In genomic region chr9:95510610-95511231, GRCh38 we compare ENCODE assay signal across 8 cellular contexts. TPM values are rescaled to one million over a fixed set of nuclear protein-coding genes. Genes with fewer than 3 reads are reported as not detected.
A peak's percentile ranks its signal among the peaks of the same experiment; 100 is the strongest.
DNase-seq lines count a peak whose midpoint lies in the region; ATAC-seq and TF ChIP-seq lines count a peak whose summit lies in the region.

No MANE protein-coding gene starts in this region.

- H3K27ac ChIP-seq in OCI-LY7 (ENCODE audit: low read depth, low read length, poor library complexity, severe bottlenecking): peak overlapping the region; percentile 51
- peak overlapping the region; percentile 87 to 90 for H3K27ac ChIP-seq in mucosa of rectum (ENCODE audit: low read depth in 2 of 2, low read length in 2 of 2)

- DNase-seq in DMS 273 (lab: John Stamatoyannopoulos, UW; ENCODE audit: unreplicated experiment) (peak; percentile 98), HuH-7.5 (ENCODE audit: low spot score) (peak; percentile 87), OCI-LY7 (ENCODE audit: low spot score) (peak; percentile 91), erythroblast (lab: John Stamatoyannopoulos, UW) (peak; percentile 84 to 88)
- peak; percentile 86 to 92 for DNase-seq in activated T-cell treated with anti-CD3 and anti-CD28 coated beads, Interleukin-2, amount 50 U/mL, for 48 hours
- peak; percentile 53 to 68 for DNase-seq in stimulated activated CD8-positive, alpha-beta memory T cell treated with anti-CD3 and anti-CD28 coated beads, Interleukin-4, amount 100 ng/mL, for 4 hours (ENCODE audit: low read depth in 2 of 2, low spot score in 1 of 2)

- peaks cover 16% of the 10 kb centered on the region for H3K4me1 ChIP-seq in OCI-LY7 (ENCODE audit: insufficient read depth, low read length, poor library complexity, severe bottlenecking)
- peaks cover 14 to 17% of the 10 kb centered on the region in 2 donors for H3K4me1 ChIP-seq in mucosa of rectum (ENCODE audit: control insufficient read depth in 2 of 2, insufficient read depth in 2 of 2, low read length in 2 of 2)

- H3K36me3 ChIP-seq in OCI-LY7 (ENCODE audit: insufficient read depth, low read length) (no peaks in the 10 kb centered on the region), mucosa of rectum (ENCODE audit: control insufficient read depth in 2 of 2, insufficient read depth in 2 of 2, low read length in 2 of 2) (no peaks in the 10 kb centered on the region)

- intact Hi-C loops in OCI-LY7 (cut with micrococcal nuclease; ENCODE audit: unreplicated experiment): loop anchor here (5.0 kb wide), 1 partner anchor 243 kb away; no protein-coding TSS in a partner anchor

- peak overlapping the region; percentile 71; the same call in 1 of the 2 replicates for H2AFZ ChIP-seq in OCI-LY7 (ENCODE audit: low read length)

- H3K9me3 ChIP-seq in OCI-LY7 (ENCODE audit: low read length) (no peaks in the 10 kb centered on the region), mucosa of rectum (ENCODE audit: control insufficient read depth in 2 of 2, low read length in 2 of 2) (no peaks in the 10 kb centered on the region)

- H3K4me3 ChIP-seq in OCI-LY7 (ENCODE audit: low read depth, low read length, poor library complexity, severe bottlenecking): peak overlapping the region; percentile 82
- H3K4me3 ChIP-seq in mucosa of rectum (ENCODE audit: low read length in 2 of 2): peak overlapping the region; percentile 73 to 93

- TF ChIP-seq POLR2A in erythroblast (IDR thresholded peaks at IDR 0.05; ENCODE audit: low read length): peak; percentile 56

- H3K9ac ChIP-seq in mucosa of rectum (ENCODE audit: low read depth in 1 of 2, low read length in 2 of 2): peak overlapping the region; percentile 42 to 82

- 0 out of 2 replicates have a peak, but pooled peaks cover 6% of the 10 kb centered on the region for H4K20me1 ChIP-seq in OCI-LY7 (ENCODE audit: insufficient read depth, low read length)

- peak overlapping the region; percentile 89 for H3K4me2 ChIP-seq in OCI-LY7 (ENCODE audit: low read length)

- BruUV-seq in OCI-LY7 (replicated peaks; lab: Mats Ljungman, UMichigan): no TSS peak

- H3K79me2 ChIP-seq in OCI-LY7 (ENCODE audit: insufficient read depth, low read depth, low read length): peaks cover 29% of the 10 kb centered on the region; the same call in 1 of the 2 replicates

- peak; percentile 42 for ATAC-seq in GM21515 (IDR thresholded peaks at IDR 0.05; ENCODE audit: unreplicated experiment)

- POLR2A ChIA-PET in OCI-LY7 (lab: Charles Lee): interaction anchor here (0.5 to 1.6 kb wide), 6 partner anchors 17 to 939 kb away, joined by 3 to 5 read pairs (median 3); partner anchors contain the start of gene HABP4

- no peaks in the 10 kb centered on the region for H3K9me2 ChIP-seq in OCI-LY7 (ENCODE audit: insufficient read depth, low read length)

- CTCF ChIA-PET in OCI-LY7 (lab: Charles Lee; ENCODE audit: unreplicated experiment): no interaction called here

- no peak for TF ChIP-seq CTCF in OCI-LY7 (conservative IDR thresholded peaks at IDR 0.05; ENCODE audit: low read length)

- peaks cover 0 to 3% of the 10 kb centered on the region in 2 donors for H3K27me3 ChIP-seq in mucosa of rectum (ENCODE audit: control insufficient read depth in 2 of 2, insufficient read depth in 2 of 2, low read length in 2 of 2)

RNA-seq across cellular contexts. Expression of gene PTCH1, which starts 6.0 kb away (rescaled TPM):
- 13.1 and 16.5 TPM in 2 replicates for total RNA-seq in OCI-LY7 (2014; rRNA removed; shearing (Covaris generic))
- 36.1 and 49.9 TPM in 2 replicates for total RNA-seq in OCI-LY7 (2022)

Comparison
In these comparisons a context has a peak if more than half of its experiments do, and no peak if none do; other contexts are left out.
1. Peak in every context shown above with its lines: DNase-seq, ATAC-seq, H3K4me3 ChIP-seq and H3K27ac ChIP-seq.